32 cellular contexts compared by ENCODE assay signal in genomic region chr2:184727813-184728212, GRCh38.
"Had no signal": no experiment of that assay in that cellular context is flagged by ENCODE, and none has a peak within 500 bp of the region (broad histone marks: within the 10 kb centered on the region; RNA-seq: fewer than 3 reads in every experiment).

No MANE protein-coding gene starts in this region.

- DNase-seq: activated CD4-positive, alpha-beta T cell treated with anti-CD3 and anti-CD28 coated beads for 48 hours; activated CD4-positive, alpha-beta T cell treated with anti-CD3 and anti-CD28 coated beads, Interleukin-2, amount 50 U/mL, for 4 hours; activated CD4-positive, CD25-positive, alpha-beta regulatory T cell treated with anti-CD3 and anti-CD28 coated beads, Interleukin-2, amount 50 U/mL, for 72 hours; activated CD8-positive, alpha-beta T cell treated with anti-CD3 and anti-CD28 coated beads, Interleukin-2, amount 10 ng/mL, durations not matched to agents 7 days and 5 days; activated effector memory CD4-positive, alpha-beta T cell treated with Interleukin-2 at 50 U/mL for 16 hours; activated naive CD4-positive, alpha-beta T cell treated with anti-CD3 and anti-CD28 coated beads for 36 hours; activated T-cell treated with anti-CD3 and anti-CD28 coated beads, Interleukin-2, amount 50 U/mL, for 24 hours; amygdala; cortex of kidney; KG1; NCI-H1092; NCI-H1417; NCI-H1694; NCI-H2029; NCI-H2107; NCI-H2171 treated with DMSO at 0.1 percent for 48 hours; NCI-H226; NCI-H526; NCI-H774; OCI-M1; RPMI8226; SJCRH30; SK-N-SH; SW 1271; T-helper 9 cell had no signal

- H3K9me3 ChIP-seq: SJCRH30, SK-N-SH had no signal

- H3K27me3 ChIP-seq: SJCRH30 had no signal

- H3K4me3 ChIP-seq: SJCRH30 had no signal

- H3K36me3 Mint-ChIP-seq: activated naive CD8-positive, alpha-beta T cell; brain; WTC11 had no signal

- H3K4me1 Mint-ChIP-seq: central memory CD8-positive, alpha-beta T cell; WTC11 had no signal

- H3K4me2 ChIP-seq: SK-N-SH had no signal

- H3K27me3 Mint-ChIP-seq: activated naive CD8-positive, alpha-beta T cell; activated T-cell treated with anti-CD3 and anti-CD28 coated beads, Interleukin-2, amount 50 U/mL, for 24 hours; brain; central memory CD8-positive, alpha-beta T cell had no signal

- ATAC-seq: activated CD8-positive, alpha-beta T cell treated with anti-CD3 and anti-CD28 coated beads, Interleukin-2, amount 10 ng/mL, durations not matched to agents 7 days and 5 days; Panc1; Right ventricle myocardium inferior; WTC11 had no signal

- H3K9me3 Mint-ChIP-seq: activated T-cell treated with anti-CD3 and anti-CD28 coated beads, Interleukin-2, amount 50 U/mL, for 24 hours; activated T-helper 1 cell treated with anti-CD3 and anti-CD28 coated beads, Interleukin-12 subunit alpha, Interleukin-12 subunit beta, Interleukin-2, Interleukin-4 antibody, amounts not matched to agents 30 ng/mL and 10 ng/mL and 1 ng/mL, durations not matched to agents 14 hours and 24 hours and 36 hours; central memory CD8-positive, alpha-beta T cell; WTC11 had no signal

- H3K27ac Mint-ChIP-seq: activated CD8-positive, alpha-beta T cell treated with anti-CD3 and anti-CD28 coated beads, Interleukin-2, amount 10 ng/mL, durations not matched to agents 7 days and 5 days; activated naive CD4-positive, alpha-beta T cell treated with anti-CD3 and anti-CD28 coated beads for 36 hours; activated naive CD8-positive, alpha-beta T cell; activated T-cell treated with anti-CD3 and anti-CD28 coated beads, Interleukin-2, amount 50 U/mL, for 24 hours; activated T-helper 1 cell treated with anti-CD3 and anti-CD28 coated beads, Interleukin-12 subunit alpha, Interleukin-12 subunit beta, Interleukin-2, Interleukin-4 antibody, amounts not matched to agents 30 ng/mL and 10 ng/mL and 1 ng/mL, durations not matched to agents 14 hours and 24 hours and 36 hours; WTC11 had no signal

- H3K4me3 Mint-ChIP-seq: activated CD8-positive, alpha-beta T cell treated with anti-CD3 and anti-CD28 coated beads, Interleukin-2, amount 10 ng/mL, durations not matched to agents 7 days and 5 days; activated naive CD4-positive, alpha-beta T cell treated with anti-CD3 and anti-CD28 coated beads for 36 hours; activated naive CD8-positive, alpha-beta T cell; activated T-cell treated with anti-CD3 and anti-CD28 coated beads, Interleukin-2, amount 50 U/mL, for 24 hours; activated T-helper 1 cell treated with anti-CD3 and anti-CD28 coated beads, Interleukin-12 subunit alpha, Interleukin-12 subunit beta, Interleukin-2, Interleukin-4 antibody, amounts not matched to agents 30 ng/mL and 10 ng/mL and 1 ng/mL, durations not matched to agents 14 hours and 24 hours and 36 hours; brain; central memory CD8-positive, alpha-beta T cell; WTC11 had no signal

- H3K4me1 ChIP-seq: SJCRH30 had no signal

- H3K9ac ChIP-seq: SK-N-SH had no signal

- H3K27ac ChIP-seq: SJCRH30 had no signal

- H3K9me2 ChIP-seq: SK-N-SH had no signal
